32 cellular contexts compared by ENCODE assay signal in genomic region chr18:78764544-78764943, GRCh38.
"Had no signal": no experiment of that assay in that cellular context is flagged by ENCODE, and none has a peak within 500 bp of the region (broad histone marks: within the 10 kb centered on the region; RNA-seq: fewer than 3 reads in every experiment).

No MANE protein-coding gene starts in this region.

- H3K27me3 Mint-ChIP-seq: naive B cell; stimulated activated memory B cell treated with anti-CD40 and anti-IgM and Interleukin-4, amounts not matched to agents 10 μg/mL and 1 μg/mL and 100 μg/mL, for 72 hours had no signal

- H3K4me1 Mint-ChIP-seq: naive B cell; naive thymus-derived CD8-positive, alpha-beta T cell; neural crest cell; stimulated activated memory B cell treated with anti-CD40 and anti-IgM and Interleukin-4, amounts not matched to agents 10 μg/mL and 1 μg/mL and 100 μg/mL, for 72 hours; stimulated activated naive CD8-positive, alpha-beta T cell treated with anti-CD3 and anti-CD28 coated beads, Interleukin-15, amount 100 ng/mL, for 72 hours had no signal

- H3K27me3 ChIP-seq: ovary, right lobe of liver, testis, transverse colon, uterus had no signal

- H3K4me3 Mint-ChIP-seq: naive B cell; naive thymus-derived CD8-positive, alpha-beta T cell; natural killer cell treated with Interleukin-12 subunit alpha and Interleukin-12 subunit beta and Interleukin-15 and Interleukin-18, amount 100 ng/mL, for 72 hours; nephron progenitor cell; neural crest cell; stimulated activated memory B cell treated with anti-CD40 and anti-IgM and Interleukin-4, amounts not matched to agents 10 μg/mL and 1 μg/mL and 100 μg/mL, for 72 hours; stimulated activated naive CD8-positive, alpha-beta T cell treated with anti-CD3 and anti-CD28 coated beads, Interleukin-15, amount 100 ng/mL, for 72 hours; type B pancreatic cell had no signal

- H3K36me3 Mint-ChIP-seq: naive B cell; naive thymus-derived CD8-positive, alpha-beta T cell; natural killer cell treated with Interleukin-12 subunit alpha and Interleukin-12 subunit beta and Interleukin-15 and Interleukin-18, amount 100 ng/mL, for 72 hours; stimulated activated memory B cell treated with anti-CD40 and anti-IgM and Interleukin-4, amounts not matched to agents 10 μg/mL and 1 μg/mL and 100 μg/mL, for 72 hours; type B pancreatic cell had no signal

- ATAC-seq: naive thymus-derived CD8-positive, alpha-beta T cell; natural killer cell treated with Interleukin-12 subunit alpha and Interleukin-12 subunit beta and Interleukin-15 and Interleukin-18, amount 100 ng/mL, for 72 hours; psoas muscle; stimulated activated memory B cell treated with anti-CD40 and anti-IgM and Interleukin-4, amounts not matched to agents 10 μg/mL and 1 μg/mL and 100 μg/mL, for 72 hours; stimulated activated naive CD8-positive, alpha-beta T cell treated with anti-CD3 and anti-CD28 coated beads, Interleukin-15, amount 100 ng/mL, for 72 hours; stimulated activated naive CD8-positive, alpha-beta T cell treated with anti-CD3 and anti-CD28 coated beads, Interleukin-15, Interleukin-2, amounts not matched to agents 100 U/mL and 50 U/mL, for 24 hours; upper lobe of right lung had no signal

- H3K9me3 Mint-ChIP-seq: neural crest cell, type B pancreatic cell had no signal

- H3K4me1 ChIP-seq: parathyroid adenoma, psoas muscle, right lobe of liver, spleen, suprapubic skin, testis, tibial artery, transverse colon, upper lobe of right lung, uterus had no signal

- DNase-seq: naive B cell; naive thymus-derived CD8-positive, alpha-beta T cell; nephron progenitor cell; nucleus accumbens; ovary; posterior cingulate gyrus; psoas muscle; spleen; stimulated activated CD4-positive, alpha-beta T cell treated with anti-CD3 and anti-CD28 coated beads, Interleukin-12 subunit alpha, Interleukin-12 subunit beta, amount 100 ng/mL, for 4 hours; stimulated activated CD4-positive, alpha-beta T cell treated with anti-CD3 and anti-CD28 coated beads, Interleukin-1b, Interleukin-23, amount 100 ng/mL, for 48 hours; stimulated activated CD4-positive, alpha-beta T cell treated with anti-CD3 and anti-CD28 coated beads, Interleukin-4, amount 100 ng/mL, for 1 hour; stimulated activated CD4-positive, alpha-beta T cell treated with anti-CD3 and anti-CD28 coated beads, Interleukin-4, amount 100 ng/mL, for 4 hours; stimulated activated CD8-positive, alpha-beta memory T cell treated with anti-CD3 and anti-CD28 coated beads, Interleukin-4, amount 100 ng/mL, for 48 hours; stimulated activated naive CD4-positive, alpha-beta T cell; stimulated activated naive CD8-positive, alpha-beta T cell treated with anti-CD3 and anti-CD28 coated beads, Interleukin-15, amount 100 ng/mL, for 72 hours; stimulated activated naive CD8-positive, alpha-beta T cell treated with anti-CD3 and anti-CD28 coated beads, Interleukin-15, Interleukin-2, amounts not matched to agents 100 U/mL and 50 U/mL, for 24 hours; substantia nigra; testis; tibial artery; transverse colon; uterus had no signal

- H3K27ac ChIP-seq: neutrophil, ovary, parathyroid adenoma, psoas muscle, right lobe of liver, skin epidermis, spleen, suprapubic skin, testis, tibial artery, transverse colon, upper lobe of right lung, uterus had no signal

- H3K27ac Mint-ChIP-seq: naive thymus-derived CD8-positive, alpha-beta T cell; natural killer cell treated with Interleukin-12 subunit alpha and Interleukin-12 subunit beta and Interleukin-15 and Interleukin-18, amount 100 ng/mL, for 72 hours; nephron progenitor cell; progenitor cell of endocrine pancreas; stimulated activated memory B cell treated with anti-CD40 and anti-IgM and Interleukin-4, amounts not matched to agents 10 μg/mL and 1 μg/mL and 100 μg/mL, for 72 hours; stimulated activated naive CD8-positive, alpha-beta T cell treated with anti-CD3 and anti-CD28 coated beads, Interleukin-15, amount 100 ng/mL, for 72 hours; type B pancreatic cell had no signal
